In genomic region chr4:122540827-122541226, GRCh38 we compare ENCODE assay signal across 18 cellular contexts.
"Had no signal": no experiment of that assay in that cellular context is flagged by ENCODE, and none has a peak within 500 bp of the region (broad histone marks: within the 10 kb centered on the region; RNA-seq: fewer than 3 reads in every experiment).

No MANE protein-coding gene starts in this region.

- H3K27me3 ChIP-seq: left lung, upper lobe of right lung had no signal

- H3K27ac Mint-ChIP-seq: nephron had no signal

- H3K9me3 ChIP-seq: thoracic aorta, upper lobe of right lung had no signal

- H3K9ac ChIP-seq: parathyroid adenoma had no signal

- H3K36me3 ChIP-seq: left lung, thoracic aorta, upper lobe of right lung, WERI-Rb-1 had no signal

- H3K4me3 ChIP-seq: coronary artery, left lung, smooth muscle cell, thoracic aorta, upper lobe of right lung had no signal

- H3K4me3 Mint-ChIP-seq: mesothelial cell of epicardium, nephron had no signal

- DNase-seq: activated CD4-positive, alpha-beta T cell treated with anti-CD3 and anti-CD28 coated beads for 1 hour; activated CD8-positive, alpha-beta memory T cell treated with anti-CD3 and anti-CD28 coated beads for 24 hours; activated CD8-positive, alpha-beta memory T cell treated with anti-CD3 and anti-CD28 coated beads, Interleukin-2, amount 50 U/mL, for 48 hours; activated effector memory CD4-positive, alpha-beta T cell treated with Interleukin-2 at 50 U/mL for 16 hours; aorta; left lung; stimulated activated CD4-positive, alpha-beta T cell treated with anti-CD3 and anti-CD28 coated beads, Interleukin-4, amount 100 ng/mL, for 1 hour; upper lobe of right lung; WERI-Rb-1 had no signal

- H3K4me2 ChIP-seq: smooth muscle cell had no signal

- FAIRE-seq: endometrium, frontal cortex had no signal

- ATAC-seq: left lung, sciatic nerve, upper lobe of right lung had no signal

- H3K79me2 ChIP-seq: parathyroid adenoma had no signal

- H3K4me1 ChIP-seq: left lung, parathyroid adenoma, upper lobe of right lung had no signal

- H3K4me1 Mint-ChIP-seq: nephron had no signal

- H2AFZ ChIP-seq: parathyroid adenoma had no signal

- H3K27ac ChIP-seq: coronary artery, left lung, parathyroid adenoma, thoracic aorta, upper lobe of right lung, WERI-Rb-1 had no signal
